In genomic region chr6:75750925-75751324, GRCh38 we compare ENCODE assay signal across 11 cellular contexts. TPM values are rescaled to one million over a fixed set of nuclear protein-coding genes. Genes with fewer than 3 reads are reported as not detected.
DNase-seq lines count a peak whose midpoint lies in the region; ATAC-seq, FAIRE-seq and TF ChIP-seq lines count a peak whose summit lies in the region.
"Had no signal": no experiment of that assay in that cellular context is flagged by ENCODE, and none has a peak within 500 bp of the region (broad histone marks: within the 10 kb centered on the region; RNA-seq: fewer than 3 reads in every experiment).

No MANE protein-coding gene starts in this region.

- no peaks in the 10 kb centered on the region for H3K27me3 ChIP-seq in adipocyte (replicated peaks; ENCODE audit: control insufficient read depth, insufficient read depth, low read length)
- peaks cover 2% of the 10 kb centered on the region for H3K27me3 ChIP-seq in skeletal muscle satellite cell (ENCODE audit: control insufficient read depth, insufficient read depth, low read length)
- H3K27me3 ChIP-seq in uterus, result no peaks in the 10 kb centered on the region

- no peaks in the 10 kb centered on the region for H3K9me3 Mint-ChIP-seq in activated T-cell treated with anti-CD3 and anti-CD28 coated beads, Interleukin-2, amount 50 U/mL, for 24 hours

- H3K27ac ChIP-seq in HEK293 (ENCODE audit: extremely low read depth, low read depth, low read length) (no peak overlapping the region), kidney (ENCODE audit: low read depth in 2 of 2, low read length in 2 of 2) (peak overlapping the region; percentile 48 to 65), uterus (no peak overlapping the region)
- H3K27ac ChIP-seq: thoracic aorta had no signal

- no peak for ATAC-seq in HG03097 (IDR thresholded peaks at IDR 0.05; ENCODE audit: low FRiP score, unreplicated experiment)

- H3K9me3 ChIP-seq in HEK293 (ENCODE audit: control insufficient read depth, insufficient read depth, low read depth, low read length) (no peaks in the 10 kb centered on the region), adipocyte (ENCODE audit: control insufficient read depth, low read length) (no peaks in the 10 kb centered on the region), kidney (ENCODE audit: control insufficient read depth in 1 of 2, low read length in 2 of 2) (no peaks in the 10 kb centered on the region), skeletal muscle satellite cell (replicated peaks; ENCODE audit: low read length) (no peaks in the 10 kb centered on the region), uterus (no peaks in the 10 kb centered on the region)
- H3K9me3 ChIP-seq: thoracic aorta had no signal

- TF ChIP-seq CTCF in HEK293 (tag by site-specific recombination; IDR thresholded peaks at IDR 0.05) (no peak), kidney (IDR thresholded peaks at IDR 0.05; ENCODE audit: borderline replicate concordance, extremely low read depth, insufficient read depth) (no peak), uterus (IDR thresholded peaks at IDR 0.05) (no peak)

- no peak for TF ChIP-seq POLR2A in uterus (IDR thresholded peaks at IDR 0.05)

- H3K4me3 ChIP-seq in HEK293 (ENCODE audit: low read depth, low read length) (no peak overlapping the region), adipocyte (ENCODE audit: low read length) (no peak overlapping the region), kidney (ENCODE audit: low read length in 2 of 2) (peak overlapping the region; percentile 69 to 98), skeletal muscle satellite cell (ENCODE audit: low read length) (no peak overlapping the region), uterus (no peak overlapping the region)

- peaks cover 2% of the 10 kb centered on the region for H3K36me3 Mint-ChIP-seq in activated T-cell treated with anti-CD3 and anti-CD28 coated beads, Interleukin-2, amount 50 U/mL, for 24 hours (ENCODE audit: low read depth)

- H3K4me1 ChIP-seq in HEK293 (ENCODE audit: control insufficient read depth, insufficient read depth, low read length), result peaks cover 22% of the 10 kb centered on the region
- peaks cover 24% of the 10 kb centered on the region for H3K4me1 ChIP-seq in adipocyte (ENCODE audit: control insufficient read depth, insufficient read depth, low read length)
- peaks cover 2 to 11% of the 10 kb centered on the region in 2 donors for H3K4me1 ChIP-seq in kidney (ENCODE audit: control insufficient read depth in 1 of 2, insufficient read depth in 1 of 2, low read depth in 1 of 2, low read length in 2 of 2)
- H3K4me1 ChIP-seq in skeletal muscle satellite cell (ENCODE audit: control insufficient read depth, insufficient read depth, low read length), result peaks cover 36% of the 10 kb centered on the region
- no peaks in the 10 kb centered on the region for H3K4me1 ChIP-seq in uterus

- no peak overlapping the region for H3K27ac Mint-ChIP-seq in activated T-cell treated with anti-CD3 and anti-CD28 coated beads, Interleukin-2, amount 50 U/mL, for 24 hours

- POLR2A ChIA-PET in HEK293 (lab: Yijun Ruan, JAX), result interaction anchor here (0.7 kb wide), 1 partner anchor 822 kb away, joined by 5 read pairs; no protein-coding TSS in a partner anchor

- H3K27me3 Mint-ChIP-seq in activated T-cell treated with anti-CD3 and anti-CD28 coated beads, Interleukin-2, amount 50 U/mL, for 24 hours, result peaks cover 48% of the 10 kb centered on the region

- CTCF ChIA-PET in HEK293 (lab: Yijun Ruan, JAX), result interaction anchor here (0.6 kb wide), 1 partner anchor 127 kb away, joined by 3 read pairs; no protein-coding TSS in a partner anchor

- intact Hi-C loops in kidney (cut with DNase I), result no loop called here
- intact Hi-C loops in uterus (cut with DNase I; ENCODE audit: low total_unique reads), result no loop called here

- peak overlapping the region; percentile 14 for H3K4me2 ChIP-seq in skeletal muscle satellite cell (ENCODE audit: low read length)

- H3K4me1 Mint-ChIP-seq in activated T-cell treated with anti-CD3 and anti-CD28 coated beads, Interleukin-2, amount 50 U/mL, for 24 hours (ENCODE audit: low read depth), result peaks cover 18% of the 10 kb centered on the region

- peak; percentile 20 for DNase-seq in adipocyte (ENCODE audit: low read depth)
- no peak for DNase-seq in kidney
- no peak for DNase-seq in DMS114 treated with DMSO at 0.1 percent for 48 hours (lab: John Stamatoyannopoulos, UW; ENCODE audit: unreplicated experiment)
- DNase-seq in uterus, result no peak
- no peak for DNase-seq in activated T-cell treated with anti-CD3 and anti-CD28 coated beads, Interleukin-2, amount 50 U/mL, for 24 hours
- DNase-seq: effector memory CD4-positive, alpha-beta T cell; Right ventricle myocardium superior had no signal

- H3K4me3 Mint-ChIP-seq in activated T-cell treated with anti-CD3 and anti-CD28 coated beads, Interleukin-2, amount 50 U/mL, for 24 hours, result no peak overlapping the region

- H3K36me3 ChIP-seq in HEK293 (ENCODE audit: control insufficient read depth in 2 of 2, insufficient read depth in 1 of 2, low read length in 2 of 2) (no peaks in the 10 kb centered on the region), adipocyte (ENCODE audit: control insufficient read depth, insufficient read depth, low read length, severe bottlenecking) (no peaks in the 10 kb centered on the region), kidney (ENCODE audit: control insufficient read depth in 1 of 2, insufficient read depth in 2 of 2, low read length in 2 of 2) (no peaks in the 10 kb centered on the region), skeletal muscle satellite cell (ENCODE audit: insufficient read depth, low read length) (no peaks in the 10 kb centered on the region), uterus (no peaks in the 10 kb centered on the region)
- H3K36me3 ChIP-seq: thoracic aorta had no signal

- no peak for FAIRE-seq in kidney (lab: Jason Lieb, UNC)

- H3K9ac ChIP-seq in adipocyte (ENCODE audit: low read length) (no peak overlapping the region), kidney (ENCODE audit: low read length in 2 of 2) (peak overlapping the region in 1 of 2 donors; percentile 28), skeletal muscle satellite cell (ENCODE audit: low read depth, low read length) (no peak overlapping the region)

TF ChIP-seq in HEK293, 187 proteins besides CTCF, POLR2A, EP300 and RAD21:
- no peak for TF ChIP-seq ZNF501 (tag by site-specific recombination; IDR thresholded peaks at IDR 0.05)
- peak; percentile 90 for TF ChIP-seq PRDM4 (tag by site-specific recombination; IDR thresholded peaks at IDR 0.05)

RNA-seq across cellular contexts. Expression of gene MYO6, which starts 1.9 kb away (rescaled TPM):
- total RNA-seq in kidney (114 TPM), uterus (10 to 100 TPM in 2 of 4 donors, 1 to 10 TPM in 2; 8.2 to 25.0 (median 14.1) TPM)
- polyA plus RNA-seq in kidney (ENCODE audit: insufficient read depth, low read depth, low replicate concordance), result 32.0 TPM
- 7.1 and 7.6 TPM in 2 replicates for total RNA-seq in skeletal muscle satellite cell (2012; rRNA removed)

Comparison
In these comparisons a context has a peak if more than half of its experiments do, and no peak if none do; other contexts are left out.
1. H3K27ac ChIP-seq: peak in kidney (2 of 2); none in HEK293 (single experiment) and uterus (0 of 2).
2. H3K4me3 ChIP-seq: peak in kidney (2 of 2); none in HEK293 (single experiment), adipocyte (single experiment), skeletal muscle satellite cell (single experiment) and uterus (0 of 2).